ENCODE assay signal across 15 cellular contexts in the genomic region with DNA sequence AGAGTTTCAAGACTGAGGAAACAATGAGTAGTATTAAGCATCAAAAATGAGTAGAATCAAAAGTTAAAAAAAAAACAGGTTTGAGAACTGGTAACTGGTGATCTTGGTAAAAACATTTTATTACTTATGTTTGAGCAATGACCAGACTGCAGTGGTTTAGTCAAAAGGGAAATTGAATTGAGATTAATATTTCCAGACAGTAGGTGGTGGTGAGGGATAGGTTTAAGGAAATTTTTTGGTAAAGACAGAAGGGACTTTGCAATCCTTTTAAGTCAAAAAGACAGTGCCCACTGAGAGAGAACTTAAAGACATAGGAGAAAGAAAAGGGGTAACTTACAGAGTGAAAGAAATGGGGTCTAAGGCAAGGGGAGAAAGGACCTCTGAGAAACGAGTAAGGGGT.
A peak's percentile ranks its signal among the peaks of the same experiment; 100 is the strongest.
DNase-seq lines count a peak whose midpoint lies in the region; ATAC-seq and TF ChIP-seq lines count a peak whose summit lies in the region.
"Had no signal": no experiment of that assay in that cellular context is flagged by ENCODE, and none has a peak within 500 bp of the region (broad histone marks: within the 10 kb centered on the region; RNA-seq: fewer than 3 reads in every experiment).

No MANE protein-coding gene starts in this region.

- peaks cover 22% of the 10 kb centered on the region for H3K36me3 Mint-ChIP-seq in activated CD4-positive, alpha-beta T cell treated with anti-CD3 and anti-CD28 coated beads for 36 hours (ENCODE audit: low read depth)
- H3K36me3 Mint-ChIP-seq in HFFc6 (ENCODE audit: low read depth): peaks cover 10% of the 10 kb centered on the region
- H3K36me3 Mint-ChIP-seq in neural progenitor cell: no peaks in the 10 kb centered on the region

- no peak for ATAC-seq in activated CD4-positive, alpha-beta T cell treated with anti-CD3 and anti-CD28 coated beads for 36 hours
- ATAC-seq in HG02610 (IDR thresholded peaks at IDR 0.05; ENCODE audit: unreplicated experiment): no peak

- H2AFZ ChIP-seq in neural progenitor cell (replicated peaks): no peak overlapping the region

- H3K4me3 ChIP-seq in choroid plexus epithelial cell (ENCODE audit: low read depth, low read length): no peak overlapping the region
- no peak overlapping the region for H3K4me3 ChIP-seq in neural progenitor cell
- H3K4me3 ChIP-seq: HAP-1 had no signal

- H3K27ac Mint-ChIP-seq in activated CD4-positive, alpha-beta T cell treated with anti-CD3 and anti-CD28 coated beads for 36 hours: peak overlapping the region; percentile 32
- H3K27ac Mint-ChIP-seq in HFFc6: peak overlapping the region; percentile 20
- peak overlapping the region; percentile 17 for H3K27ac Mint-ChIP-seq in neural progenitor cell

- TF ChIP-seq CTCF in HFFc6 (IDR thresholded peaks at IDR 0.05) (no peak), choroid plexus epithelial cell (conservative IDR thresholded peaks at IDR 0.05; ENCODE audit: low read depth, low read length) (peak; percentile 14), neural progenitor cell (IDR thresholded peaks at IDR 0.05) (no peak)

- H3K4me1 ChIP-seq in neural progenitor cell: peaks cover 4% of the 10 kb centered on the region
- H3K4me1 ChIP-seq: HAP-1 had no signal

- H3F3A ChIP-seq in neural progenitor cell (ENCODE audit: low read depth): peaks cover 7% of the 10 kb centered on the region

- H3K27me3 Mint-ChIP-seq in activated CD4-positive, alpha-beta T cell treated with anti-CD3 and anti-CD28 coated beads for 36 hours: no peaks in the 10 kb centered on the region
- H3K27me3 Mint-ChIP-seq in HFFc6 (ENCODE audit: insufficient read depth): no peaks in the 10 kb centered on the region; the same call in 1 of the 2 replicates
- no peaks in the 10 kb centered on the region for H3K27me3 Mint-ChIP-seq in neural progenitor cell (ENCODE audit: insufficient read depth, low read depth)

- H3K27me3 ChIP-seq in neural progenitor cell: no peaks in the 10 kb centered on the region

- no peak for DNase-seq in activated CD4-positive, alpha-beta T cell treated with anti-CD3 and anti-CD28 coated beads for 36 hours
- DNase-seq in activated CD4-positive, alpha-beta T cell treated with anti-CD3 and anti-CD28 coated beads, Interleukin-2, amount 50 U/mL, for 1 hour: no peak
- DNase-seq in HFFc6: no peak
- DNase-seq in choroid plexus epithelial cell (ENCODE audit: low read depth): peak; percentile 38
- DNase-seq in neural progenitor cell (ENCODE audit: low spot score): no peak
- DNase-seq in stimulated activated CD4-positive, alpha-beta T cell treated with anti-CD3 and anti-CD28 coated beads, Interleukin-2, amount 100 ng/mL, for 24 hours: no peak
- no peak for DNase-seq in stimulated activated CD4-positive, alpha-beta T cell treated with anti-CD3 and anti-CD28 coated beads, Interleukin-2, amount 100 ng/mL, for 48 hours
- DNase-seq: C1 segment of cervical spinal cord, DMS53, MV-4-11, NCI-H1436, NCI-H2029 treated with DMSO at 0.1 percent for 48 hours, NCI-H510A treated with DMSO at 0.1 percent for 48 hours had no signal

- H3K9me3 Mint-ChIP-seq in activated CD4-positive, alpha-beta T cell treated with anti-CD3 and anti-CD28 coated beads for 36 hours (ENCODE audit: low read depth): no peaks in the 10 kb centered on the region
- H3K9me3 Mint-ChIP-seq in HFFc6: no peaks in the 10 kb centered on the region; the same call in 1 of the 2 replicates
- H3K9me3 Mint-ChIP-seq in neural progenitor cell: peaks cover 2% of the 10 kb centered on the region

- H3K9ac ChIP-seq in neural progenitor cell: no peak overlapping the region

- no peak overlapping the region for H3K27ac ChIP-seq in neural progenitor cell

- no peak overlapping the region for H3K4me3 Mint-ChIP-seq in activated CD4-positive, alpha-beta T cell treated with anti-CD3 and anti-CD28 coated beads for 36 hours
- H3K4me3 Mint-ChIP-seq in HFFc6 (no peak overlapping the region), neural progenitor cell (no peak overlapping the region)

- intact Hi-C loops in activated CD4-positive, alpha-beta T cell treated with anti-CD3 and anti-CD28 coated beads for 36 hours (cut with DNase I, micrococcal nuclease): no loop called here

- no peaks in the 10 kb centered on the region for H3K79me2 ChIP-seq in neural progenitor cell (ENCODE audit: low read depth)

- H3K4me1 Mint-ChIP-seq in activated CD4-positive, alpha-beta T cell treated with anti-CD3 and anti-CD28 coated beads for 36 hours: peaks cover 16% of the 10 kb centered on the region
- H3K4me1 Mint-ChIP-seq in HFFc6 (ENCODE audit: low read depth) (peaks cover 49% of the 10 kb centered on the region), neural progenitor cell (peaks cover 9% of the 10 kb centered on the region)

- peaks cover 12% of the 10 kb centered on the region for H3K36me3 ChIP-seq in neural progenitor cell
- H3K36me3 ChIP-seq: HAP-1 had no signal

- no peak overlapping the region for H3K4me2 ChIP-seq in neural progenitor cell

- CTCF ChIA-PET in activated CD4-positive, alpha-beta T cell treated with anti-CD3 and anti-CD28 coated beads for 36 hours (lab: Charles Lee): no interaction called here

- no peaks in the 10 kb centered on the region for H3K9me3 ChIP-seq in neural progenitor cell (ENCODE audit: low read depth)
- H3K9me3 ChIP-seq: HAP-1 had no signal

- H4K20me1 ChIP-seq in neural progenitor cell (ENCODE audit: low read depth): no peaks in the 10 kb centered on the region

- POLR2A ChIA-PET in activated CD4-positive, alpha-beta T cell treated with anti-CD3 and anti-CD28 coated beads for 36 hours (lab: Charles Lee): no interaction called here
